ENCODE assay signal across 15 cellular contexts in the genomic region with DNA sequence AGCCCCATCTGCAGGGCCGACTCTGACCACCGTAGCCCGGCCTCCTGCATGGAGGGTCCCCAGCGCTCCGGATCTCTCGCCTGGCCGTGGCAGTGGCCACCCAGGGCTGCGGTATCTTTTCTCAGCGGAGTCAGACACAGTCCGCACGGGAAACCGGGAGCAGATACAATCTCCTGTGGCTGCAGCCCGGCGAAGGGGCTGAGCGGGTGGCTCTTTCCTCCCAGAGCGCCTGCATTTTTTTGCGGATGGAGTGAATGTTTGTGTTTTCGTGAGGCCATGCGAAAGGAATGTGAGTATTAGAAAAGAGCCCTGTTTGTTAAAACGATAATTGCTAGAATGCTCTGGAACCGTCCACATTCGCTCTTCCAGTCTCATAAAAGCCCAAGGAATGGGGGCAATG. TPM values are rescaled to one million over a fixed set of nuclear protein-coding genes. Genes with fewer than 3 reads are reported as not detected.
DNase-seq lines count a peak whose midpoint lies in the region; ATAC-seq, FAIRE-seq and TF ChIP-seq lines count a peak whose summit lies in the region.
"Had no signal": no experiment of that assay in that cellular context is flagged by ENCODE, and none has a peak within 500 bp of the region (broad histone marks: within the 10 kb centered on the region; RNA-seq: fewer than 3 reads in every experiment).

No MANE protein-coding gene starts in this region.

- H3K79me1 ChIP-seq in mesendoderm (ENCODE audit: low read length) = no peaks in the 10 kb centered on the region

- DNase-seq in heart right ventricle = no peak
- DNase-seq in Right ventricle myocardium superior = no peak
- DNase-seq in brain microvascular endothelial cell = peak; percentile 39
- peak; percentile 85 for DNase-seq in mesendoderm
- DNase-seq in urothelium cell line (ENCODE audit: low spot score) = peak; percentile 56
- DNase-seq in DMS79 treated with DMSO at 0.1 percent for 48 hours (lab: John Stamatoyannopoulos, UW) = no peak
- DNase-seq in NCI-H146 (lab: John Stamatoyannopoulos, UW) = no peak
- no peak for DNase-seq in SHP77 treated with DMSO at 0.1 percent for 48 hours (lab: John Stamatoyannopoulos, UW)
- DNase-seq: activated CD8-positive, alpha-beta memory T cell treated with anti-CD3 and anti-CD28 coated beads for 24 hours; Kasumi-1; NCI-H446; stimulated activated CD4-positive, alpha-beta T cell treated with anti-CD3 and anti-CD28 coated beads, Interleukin-4, amount 100 ng/mL, for 4 hours; uterus had no signal

- 26 to 32% methylated on average over 22 of the region's 22 CpGs for WGBS in heart right ventricle, 2 donors
- no CpG with 5 or more reads among the region's 22 CpGs for WGBS in mesendoderm (ENCODE audit: extremely low coverage, insufficient coverage, low lambda C conversion rate)

- H3K9ac ChIP-seq in mesendoderm (ENCODE audit: low read length) = peak overlapping the region; percentile 11
- H3K9ac ChIP-seq: BLaER1 had no signal

- H3K27ac ChIP-seq in heart right ventricle (no peak overlapping the region), brain microvascular endothelial cell (no peak overlapping the region), mesendoderm (ENCODE audit: low read depth, low read length) (peak overlapping the region; percentile 66)
- H3K27ac ChIP-seq: BLaER1, uterus had no signal

- in situ Hi-C loops in brain microvascular endothelial cell (cut with HindIII; ENCODE audit: low pct_ligation_motif_present, low sequenced_read_pairs) = no loop called here

- no peak overlapping the region for H4K5ac ChIP-seq in mesendoderm (ENCODE audit: low read length)

- H3K56ac ChIP-seq in mesendoderm (ENCODE audit: low read length) = peak overlapping the region; percentile 49

- FAIRE-seq in urothelium cell line (lab: Jason Lieb, UNC) = no peak

- H3K9me3 ChIP-seq in heart right ventricle = no peaks in the 10 kb centered on the region
- H3K9me3 ChIP-seq: BLaER1, uterus had no signal

- intact Hi-C loops in heart right ventricle (cut with DNase I) = loop anchor here in 1 of 10 donors (10.0 kb wide), 1 partner anchor 55 kb away; the partner anchor contains the start of gene PTCH1
- intact Hi-C loops in Right ventricle myocardium superior (cut with DNase I) = no loop called here

- no peak overlapping the region for H3K4me2 ChIP-seq in mesendoderm (ENCODE audit: low read length)
- H3K4me2 ChIP-seq: BLaER1 had no signal

- ATAC-seq in heart right ventricle = peak in 1 of 8 donors; percentile 5
- ATAC-seq in Right ventricle myocardium superior (ENCODE audit: poor library complexity) = no peak
- ATAC-seq: SK-N-SH treated with all-trans-retinoic acid at 6 μM for 48 hours had no signal

- peak overlapping the region in 6 of 10 donors; percentile 22 to 29 (median 26) for H3K4me3 ChIP-seq in heart right ventricle
- peak overlapping the region; percentile 35 for H3K4me3 ChIP-seq in brain microvascular endothelial cell (ENCODE audit: low read depth, low read length)
- no peak overlapping the region for H3K4me3 ChIP-seq in mesendoderm (ENCODE audit: low read length)
- H3K4me3 ChIP-seq: BLaER1, uterus had no signal

- no peak overlapping the region for H2AK5ac ChIP-seq in mesendoderm (ENCODE audit: low read length)

- H4K8ac ChIP-seq in mesendoderm (ENCODE audit: low read depth, low read length) = no peak overlapping the region

- no peak overlapping the region for H2BK120ac ChIP-seq in mesendoderm (ENCODE audit: low read depth, low read length)

- H3K79me2 ChIP-seq in mesendoderm (ENCODE audit: control insufficient read depth, insufficient read depth, low read length) = no peaks in the 10 kb centered on the region

- H3K27me3 ChIP-seq in heart right ventricle = peaks cover 4 to 65% (median 51%) of the 10 kb centered on the region in 7 donors
- no peaks in the 10 kb centered on the region for H3K27me3 ChIP-seq in brain microvascular endothelial cell (replicated peaks)
- H3K27me3 ChIP-seq in mesendoderm (ENCODE audit: insufficient read depth, low read length, poor library complexity) = no peaks in the 10 kb centered on the region
- H3K27me3 ChIP-seq: BLaER1, uterus had no signal

- no peak overlapping the region for H2BK15ac ChIP-seq in mesendoderm (replicated peaks; ENCODE audit: low read depth)

- H3K4ac ChIP-seq in mesendoderm (ENCODE audit: low read depth, low read length) = no peak overlapping the region

- no peak overlapping the region for H2BK5ac ChIP-seq in mesendoderm (ENCODE audit: low read length)

- H3K23ac ChIP-seq in mesendoderm (ENCODE audit: low read length) = no peak overlapping the region

- H3K18ac ChIP-seq in mesendoderm (ENCODE audit: low read length) = peak overlapping the region; percentile 22

- H3K36me3 ChIP-seq in heart right ventricle (no peaks in the 10 kb centered on the region), brain microvascular endothelial cell (replicated peaks) (no peaks in the 10 kb centered on the region), mesendoderm (ENCODE audit: control insufficient read depth, insufficient read depth, low read length) (no peaks in the 10 kb centered on the region)
- H3K36me3 ChIP-seq: BLaER1, uterus had no signal

- peaks cover 0 to 10% (median 0%) of the 10 kb centered on the region in 9 donors for H3K4me1 ChIP-seq in heart right ventricle
- peaks cover 7% of the 10 kb centered on the region for H3K4me1 ChIP-seq in mesendoderm (ENCODE audit: control insufficient read depth, low read depth, low read length)
- H3K4me1 ChIP-seq: uterus had no signal

- no peak for TF ChIP-seq CTCF in heart right ventricle (IDR thresholded peaks at IDR 0.05)
- no peak for TF ChIP-seq CTCF in brain microvascular endothelial cell (IDR thresholded peaks at IDR 0.05; ENCODE audit: low read depth, low read length, missing control alignments)

RNA-seq across cellular contexts. Expression of gene PTCH1, which starts 53.4 kb away (rescaled TPM):
- total RNA-seq in heart right ventricle (1 to 10 TPM; 3.6 to 10.0 (median 7.8) TPM), Right ventricle myocardium superior (9.8 TPM)
- polyA plus RNA-seq in heart right ventricle = 1 to 10 TPM; 1.6 to 3.7 TPM
- polyA plus RNA-seq in mesendoderm (2013, experiment 1 of 2) = 11.7 TPM
- 11.3 TPM for polyA plus RNA-seq in mesendoderm (2013, experiment 2 of 2)

Comparison
In these comparisons a context has a peak if more than half of its experiments do, and no peak if none do; other contexts are left out.
1. DNase-seq: peak in brain microvascular endothelial cell (single experiment), mesendoderm (single experiment) and urothelium cell line (single experiment); none in heart right ventricle (0 of 2), Right ventricle myocardium superior (single experiment), DMS79 treated with DMSO at 0.1 percent for 48 hours (single experiment), NCI-H146 (single experiment) and SHP77 treated with DMSO at 0.1 percent for 48 hours (single experiment).